In the genomic region with DNA sequence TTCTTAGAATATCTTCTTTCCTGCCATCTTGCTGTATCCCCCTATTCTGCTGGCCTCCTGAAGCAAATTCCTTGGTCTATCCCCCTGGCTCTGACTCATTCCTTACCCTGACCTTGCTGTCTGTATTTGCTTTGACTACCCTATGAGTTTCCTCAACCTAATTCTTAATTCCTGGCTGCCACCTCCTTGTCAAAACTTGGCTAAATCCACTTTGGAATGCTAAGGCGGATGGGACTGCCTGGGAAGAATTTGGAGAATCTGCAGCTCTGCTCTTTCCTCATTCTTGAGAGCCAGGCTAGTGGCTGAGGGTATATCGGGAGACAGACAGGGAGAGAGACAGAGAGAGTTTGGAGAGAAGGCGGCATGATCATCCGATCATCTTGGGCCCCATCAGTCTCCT, we compare ENCODE assay signal across 11 cellular contexts. TPM values are rescaled to one million over a fixed set of nuclear protein-coding genes. Genes with fewer than 3 reads are reported as not detected.
DNase-seq lines count a peak whose midpoint lies in the region; ATAC-seq and TF ChIP-seq lines count a peak whose summit lies in the region.
"Had no signal": no experiment of that assay in that cellular context is flagged by ENCODE, and none has a peak within 500 bp of the region (broad histone marks: within the 10 kb centered on the region; RNA-seq: fewer than 3 reads in every experiment).

No MANE protein-coding gene starts in this region.

- no peaks in the 10 kb centered on the region for H3K27me3 Mint-ChIP-seq in nephron (ENCODE audit: low read depth)
- H3K27me3 Mint-ChIP-seq in stimulated activated memory B cell treated with anti-CD40 and anti-IgM and Interleukin-4, amounts not matched to agents 10 μg/mL and 1 μg/mL and 100 μg/mL, for 72 hours, result peaks cover 18% of the 10 kb centered on the region

- no peak overlapping the region for H3K4me3 ChIP-seq in epithelial cell of esophagus (ENCODE audit: low read length)

- peaks cover 57% of the 10 kb centered on the region for H3K4me1 Mint-ChIP-seq in nephron
- no peaks in the 10 kb centered on the region for H3K4me1 Mint-ChIP-seq in stimulated activated memory B cell treated with anti-CD40 and anti-IgM and Interleukin-4, amounts not matched to agents 10 μg/mL and 1 μg/mL and 100 μg/mL, for 72 hours

- peak overlapping the region in 2 of 3 experiments; percentile 33 to 54 for H3K4me3 Mint-ChIP-seq in nephron
- no peak overlapping the region for H3K4me3 Mint-ChIP-seq in stimulated activated memory B cell treated with anti-CD40 and anti-IgM and Interleukin-4, amounts not matched to agents 10 μg/mL and 1 μg/mL and 100 μg/mL, for 72 hours

- H3K27ac Mint-ChIP-seq in nephron, result peak overlapping the region; percentile 60 to 86 (median 74)
- no peak overlapping the region for H3K27ac Mint-ChIP-seq in stimulated activated memory B cell treated with anti-CD40 and anti-IgM and Interleukin-4, amounts not matched to agents 10 μg/mL and 1 μg/mL and 100 μg/mL, for 72 hours

- no peaks in the 10 kb centered on the region for H3K36me3 Mint-ChIP-seq in nephron (ENCODE audit: low read depth)
- no peaks in the 10 kb centered on the region for H3K36me3 Mint-ChIP-seq in stimulated activated memory B cell treated with anti-CD40 and anti-IgM and Interleukin-4, amounts not matched to agents 10 μg/mL and 1 μg/mL and 100 μg/mL, for 72 hours

- no peaks in the 10 kb centered on the region for H3K9me3 Mint-ChIP-seq in nephron
- H3K9me3 Mint-ChIP-seq in stimulated activated memory B cell treated with anti-CD40 and anti-IgM and Interleukin-4, amounts not matched to agents 10 μg/mL and 1 μg/mL and 100 μg/mL, for 72 hours, result no peaks in the 10 kb centered on the region

- DNase-seq in AG09319 (ENCODE audit: extremely low read depth, low read depth), result peak; percentile 92
- DNase-seq in NCI-H460 (ENCODE audit: extremely low read depth, low read depth), result peak; percentile 84
- DNase-seq in epithelial cell of esophagus (ENCODE audit: low read depth), result peak; percentile 84
- no peak for DNase-seq in NOMO-1 (lab: John Stamatoyannopoulos, UW; ENCODE audit: unreplicated experiment in 2 of 2)
- DNase-seq: DMS79 treated with DMSO at 0.1 percent for 48 hours; effector CD8-positive, alpha-beta T cell; MV-4-11 had no signal

- TF ChIP-seq CTCF in AG09319 (IDR thresholded peaks at IDR 0.05; ENCODE audit: low read depth, low read length), result no peak
- no peak for TF ChIP-seq CTCF in epithelial cell of esophagus (IDR thresholded peaks at IDR 0.05; ENCODE audit: insufficient read depth, low read depth, low read length, missing control alignments)
- TF ChIP-seq CTCF in nephron (IDR thresholded peaks at IDR 0.05; ENCODE audit: unreplicated experiment in 3 of 3), result no peak

- no peak for ATAC-seq in GM21717 (IDR thresholded peaks at IDR 0.05; ENCODE audit: unreplicated experiment)
- no peak for ATAC-seq in stimulated activated memory B cell treated with anti-CD40 and anti-IgM and Interleukin-4, amounts not matched to agents 10 μg/mL and 1 μg/mL and 100 μg/mL, for 72 hours
- ATAC-seq in HG03565 (IDR thresholded peaks at IDR 0.05; ENCODE audit: unreplicated experiment), result no peak

RNA-seq across cellular contexts. Expression of gene CAP2, which starts 24.4 kb away (rescaled TPM):
- 6.7 and 7.6 TPM in 2 replicates for total RNA-seq in NCI-H460 (2014; rRNA removed; shearing (Covaris generic))
- 6.3 and 7.6 TPM in 2 replicates for polyA plus RNA-seq in NCI-H460 (2014; cell fraction: nucleus; rRNA removed)

Comparison
In these comparisons a context has a peak if more than half of its experiments do, and no peak if none do; other contexts are left out.
1. DNase-seq: peak in AG09319 (single experiment), NCI-H460 (single experiment) and epithelial cell of esophagus (single experiment); none in NOMO-1 (0 of 2).